19 cellular contexts compared by ENCODE assay signal in the genomic region with DNA sequence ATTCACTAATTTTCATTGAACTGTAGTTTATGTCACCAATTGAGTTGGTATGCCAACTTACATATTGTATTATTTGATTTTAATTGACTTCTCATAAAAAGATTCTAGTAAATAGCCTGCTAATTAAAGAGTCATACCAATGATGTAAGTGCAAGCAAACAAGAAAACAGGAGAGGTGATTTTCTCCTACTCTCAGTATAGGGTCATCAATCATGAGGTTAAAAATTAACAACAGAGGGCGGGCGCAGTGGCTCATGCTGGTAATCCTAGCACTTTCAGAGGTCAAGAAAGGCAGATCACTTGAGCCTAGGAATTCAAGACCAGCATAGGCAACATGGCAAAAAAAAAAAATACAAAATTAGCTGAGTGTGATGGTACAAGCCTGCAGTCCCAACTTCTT.
DNase-seq lines count a peak whose midpoint lies in the region; ATAC-seq lines count a peak whose summit lies in the region.
"Had no signal": no experiment of that assay in that cellular context is flagged by ENCODE, and none has a peak within 500 bp of the region (broad histone marks: within the 10 kb centered on the region; RNA-seq: fewer than 3 reads in every experiment).

No MANE protein-coding gene starts in this region.

- ATAC-seq in GM18907 (IDR thresholded peaks at IDR 0.05; ENCODE audit: unreplicated experiment) (peak; percentile 78), GM19397 (IDR thresholded peaks at IDR 0.05; ENCODE audit: unreplicated experiment) (no peak)

- peak; percentile 38 for DNase-seq in LoVo (ENCODE audit: low spot score)
- DNase-seq in kidney glomerular epithelial cell (lab: John Stamatoyannopoulos, UW) = peak; percentile 72
- peak; percentile 94 for DNase-seq in renal cortical epithelial cell (ENCODE audit: low read depth)
- DNase-seq in KG1 (lab: John Stamatoyannopoulos, UW) = no peak
- no peak for DNase-seq in GF-D8 (lab: John Stamatoyannopoulos, UW)
- DNase-seq in NCI-H1930 (lab: John Stamatoyannopoulos, UW) = no peak
- DNase-seq: activated CD4-positive, alpha-beta T cell treated with anti-CD3 and anti-CD28 coated beads for 1 hour; activated CD8-positive, alpha-beta memory T cell treated with anti-CD3 and anti-CD28 coated beads, Interleukin-2, amount 50 U/mL, for 4 hours; activated naive CD4-positive, alpha-beta T cell treated with Interleukin-2 at 50 U/mL for 16 hours; AML-193; foreskin melanocyte; NCI-H187 treated with DMSO at 0.1 percent for 48 hours; NCI-H510A; OCI-M1; sigmoid colon; stimulated activated CD4-positive, alpha-beta T cell treated with anti-CD3 and anti-CD28 coated beads, Interleukin-2, amount 100 ng/mL, for 24 hours; T1000 had no signal

Comparison
In these comparisons a context has a peak if more than half of its experiments do, and no peak if none do; other contexts are left out.
1. DNase-seq: peak in LoVo (single experiment), kidney glomerular epithelial cell (single experiment) and renal cortical epithelial cell (single experiment); none in KG1 (single experiment), GF-D8 (single experiment) and NCI-H1930 (0 of 2).